In genomic region chr12:106581543-106582263, GRCh38 we compare ENCODE assay signal across 10 cellular contexts. TPM values are rescaled to one million over a fixed set of nuclear protein-coding genes. Genes with fewer than 3 reads are reported as not detected.
DNase-seq lines count a peak whose midpoint lies in the region; ATAC-seq and TF ChIP-seq lines count a peak whose summit lies in the region.
"Had no signal": no experiment of that assay in that cellular context is flagged by ENCODE, and none has a peak within 500 bp of the region (broad histone marks: within the 10 kb centered on the region; RNA-seq: fewer than 3 reads in every experiment).

No MANE protein-coding gene starts in this region.

- TF ChIP-seq CTCF in stomach (IDR thresholded peaks at IDR 0.05), result no peak

- no peak for ATAC-seq in activated T-cell treated with anti-CD3 and anti-CD28 coated beads, Interleukin-2, amount 50 U/mL, for 4 hours
- ATAC-seq in activated naive CD8-positive, alpha-beta T cell treated with anti-CD3 and anti-CD28 coated beads, Interleukin-2, amount 50 U/mL, for 24 hours, result no peak
- no peak for ATAC-seq in HG03196 (IDR thresholded peaks at IDR 0.05; ENCODE audit: unreplicated experiment)

- peak overlapping the region; percentile 16 to 45 (median 30) for H3K4me3 ChIP-seq in stomach

- no peak overlapping the region for H3K27ac ChIP-seq in stomach
- H3K27ac ChIP-seq: prostate gland had no signal

- peak overlapping the region; percentile 36 for H3K4me3 Mint-ChIP-seq in activated T-cell treated with anti-CD3 and anti-CD28 coated beads, Interleukin-2, amount 50 U/mL, for 4 hours
- peak overlapping the region; percentile 56 for H3K4me3 Mint-ChIP-seq in activated naive CD8-positive, alpha-beta T cell treated with anti-CD3 and anti-CD28 coated beads, Interleukin-2, amount 50 U/mL, for 24 hours
- peak overlapping the region in 3 of 5 donors; percentile 3 to 43 (median 8) for H3K4me3 Mint-ChIP-seq in immature natural killer cell
- H3K4me3 Mint-ChIP-seq in activated CD4-positive, alpha-beta memory T cell treated with anti-CD3 and anti-CD28 coated beads for 36 hours, result no peak overlapping the region
- H3K4me3 Mint-ChIP-seq: activated B cell treated with CpG ODN at 0.5 μM for 24 hours had no signal

- peaks cover 29% of the 10 kb centered on the region for H3K4me1 Mint-ChIP-seq in activated T-cell treated with anti-CD3 and anti-CD28 coated beads, Interleukin-2, amount 50 U/mL, for 4 hours (ENCODE audit: low read depth)
- peaks cover 29% of the 10 kb centered on the region for H3K4me1 Mint-ChIP-seq in activated naive CD8-positive, alpha-beta T cell treated with anti-CD3 and anti-CD28 coated beads, Interleukin-2, amount 50 U/mL, for 24 hours
- H3K4me1 Mint-ChIP-seq in immature natural killer cell, result peaks cover 4 to 6% of the 10 kb centered on the region in 2 donors
- peaks cover 38% of the 10 kb centered on the region for H3K4me1 Mint-ChIP-seq in activated CD4-positive, alpha-beta memory T cell treated with anti-CD3 and anti-CD28 coated beads for 36 hours (ENCODE audit: low read depth)

- intact Hi-C loops in stomach (cut with DNase I; ENCODE audit: low total_unique reads), result no loop called here
- intact Hi-C loops in activated CD4-positive, alpha-beta memory T cell treated with anti-CD3 and anti-CD28 coated beads for 36 hours (cut with micrococcal nuclease), result loop anchor here (10.0 kb wide), 3 partner anchors 193 to 333 kb away; partner anchors contain the start of gene RIC8B

- H3K27me3 Mint-ChIP-seq in activated T-cell treated with anti-CD3 and anti-CD28 coated beads, Interleukin-2, amount 50 U/mL, for 4 hours (ENCODE audit: low read depth), result peaks cover 77% of the 10 kb centered on the region
- peaks cover 70% of the 10 kb centered on the region for H3K27me3 Mint-ChIP-seq in activated naive CD8-positive, alpha-beta T cell treated with anti-CD3 and anti-CD28 coated beads, Interleukin-2, amount 50 U/mL, for 24 hours
- H3K27me3 Mint-ChIP-seq in immature natural killer cell (ENCODE audit: low read depth in 3 of 3), result peaks cover 18 to 27% (median 25%) of the 10 kb centered on the region in 3 donors
- peaks cover 67% of the 10 kb centered on the region for H3K27me3 Mint-ChIP-seq in activated CD4-positive, alpha-beta memory T cell treated with anti-CD3 and anti-CD28 coated beads for 36 hours

- WGBS in stomach, 5 donors, result 2 to 3% (median 2%) methylated on average over 31 to 52 of the region's 52 CpGs

- no peaks in the 10 kb centered on the region for H3K36me3 Mint-ChIP-seq in activated T-cell treated with anti-CD3 and anti-CD28 coated beads, Interleukin-2, amount 50 U/mL, for 4 hours (ENCODE audit: insufficient read depth)
- no peaks in the 10 kb centered on the region for H3K36me3 Mint-ChIP-seq in activated naive CD8-positive, alpha-beta T cell treated with anti-CD3 and anti-CD28 coated beads, Interleukin-2, amount 50 U/mL, for 24 hours (ENCODE audit: low read depth)
- H3K36me3 Mint-ChIP-seq in immature natural killer cell, result peaks cover 0 to 4% (median 0%) of the 10 kb centered on the region in 3 donors
- no peaks in the 10 kb centered on the region for H3K36me3 Mint-ChIP-seq in activated CD4-positive, alpha-beta memory T cell treated with anti-CD3 and anti-CD28 coated beads for 36 hours

- CTCF ChIA-PET in activated CD4-positive, alpha-beta memory T cell treated with anti-CD3 and anti-CD28 coated beads for 36 hours (lab: Charles Lee), result no interaction called here

- peaks cover 42 to 65% (median 53%) of the 10 kb centered on the region in 4 donors for H3K4me1 ChIP-seq in stomach

- no peaks in the 10 kb centered on the region for H3K36me3 ChIP-seq in stomach
- H3K36me3 ChIP-seq: prostate gland had no signal

- H3K27me3 ChIP-seq in stomach, result peaks cover 43 to 93% (median 78%) of the 10 kb centered on the region in 3 donors

- TF ChIP-seq POLR2A in stomach (IDR thresholded peaks at IDR 0.05), result no peak

- no peak overlapping the region for H3K27ac Mint-ChIP-seq in activated naive CD8-positive, alpha-beta T cell treated with anti-CD3 and anti-CD28 coated beads, Interleukin-2, amount 50 U/mL, for 24 hours
- no peak overlapping the region for H3K27ac Mint-ChIP-seq in immature natural killer cell
- no peak overlapping the region for H3K27ac Mint-ChIP-seq in activated CD4-positive, alpha-beta memory T cell treated with anti-CD3 and anti-CD28 coated beads for 36 hours
- H3K27ac Mint-ChIP-seq: activated B cell treated with CpG ODN at 0.5 μM for 24 hours had no signal

- no peaks in the 10 kb centered on the region for H3K9me3 ChIP-seq in stomach
- H3K9me3 ChIP-seq: prostate gland had no signal

- no peak for DNase-seq in activated T-cell treated with anti-CD3 and anti-CD28 coated beads, Interleukin-2, amount 50 U/mL, for 4 hours
- no peak for DNase-seq in activated T-cell treated with anti-CD3 and anti-CD28 coated beads, Interleukin-2, amount 50 U/mL, for 48 hours
- DNase-seq in activated naive CD8-positive, alpha-beta T cell treated with anti-CD3 and anti-CD28 coated beads, Interleukin-2, amount 50 U/mL, for 24 hours, result peak; percentile 21
- DNase-seq in immature natural killer cell, result no peak
- no peak for DNase-seq in stomach
- no peak for DNase-seq in DMS79 (lab: John Stamatoyannopoulos, UW)
- DNase-seq in activated CD4-positive, alpha-beta memory T cell treated with anti-CD3 and anti-CD28 coated beads for 36 hours, result no peak
- DNase-seq: activated B cell treated with CpG ODN at 0.5 μM for 24 hours had no signal

- no peaks in the 10 kb centered on the region for H3K9me3 Mint-ChIP-seq in activated T-cell treated with anti-CD3 and anti-CD28 coated beads, Interleukin-2, amount 50 U/mL, for 4 hours
- H3K9me3 Mint-ChIP-seq in activated naive CD8-positive, alpha-beta T cell treated with anti-CD3 and anti-CD28 coated beads, Interleukin-2, amount 50 U/mL, for 24 hours, result no peaks in the 10 kb centered on the region
- H3K9me3 Mint-ChIP-seq in immature natural killer cell, result no peaks in the 10 kb centered on the region
- H3K9me3 Mint-ChIP-seq in activated CD4-positive, alpha-beta memory T cell treated with anti-CD3 and anti-CD28 coated beads for 36 hours, result no peaks in the 10 kb centered on the region
- H3K9me3 Mint-ChIP-seq: activated B cell treated with CpG ODN at 0.5 μM for 24 hours had no signal

- TF ChIP-seq EP300 in stomach (IDR thresholded peaks at IDR 0.05), result no peak

- POLR2A ChIA-PET in activated CD4-positive, alpha-beta memory T cell treated with anti-CD3 and anti-CD28 coated beads for 36 hours (lab: Charles Lee), result no interaction called here

RNA-seq across cellular contexts. Expression of gene RFX4, which starts 1.1 kb away (rescaled TPM):
- not detected for total RNA-seq in activated T-cell treated with anti-CD3 and anti-CD28 coated beads, Interleukin-2, amount 50 U/mL, for 4 hours
- polyA plus RNA-seq in immature natural killer cell (not detected), stomach (not detected)
- not detected for total RNA-seq in stomach
- not detected for total RNA-seq in activated CD4-positive, alpha-beta memory T cell treated with anti-CD3 and anti-CD28 coated beads for 36 hours
- total RNA-seq: activated B cell treated with CpG ODN at 0.5 μM for 24 hours had no signal
